15 cellular contexts compared by ENCODE assay signal in genomic region chr2:136209540-136210264, GRCh38.
"Had no signal": no experiment of that assay in that cellular context is flagged by ENCODE, and none has a peak within 500 bp of the region (broad histone marks: within the 10 kb centered on the region; RNA-seq: fewer than 3 reads in every experiment).

No MANE protein-coding gene starts in this region.

- H3K27me3 Mint-ChIP-seq: activated CD8-positive, alpha-beta T cell treated with anti-CD3 and anti-CD28 coated beads for 36 hours; activated naive CD8-positive, alpha-beta T cell treated with anti-CD3 and anti-CD28 coated beads, Interleukin-2, amount 50 U/mL, for 24 hours; stimulated activated naive CD8-positive, alpha-beta T cell treated with anti-CD3 and anti-CD28 coated beads, Interleukin-15, amount 100 ng/mL, for 72 hours had no signal

- H3K4me1 ChIP-seq: colonic mucosa, sigmoid colon had no signal

- ATAC-seq: activated CD8-positive, alpha-beta T cell treated with anti-CD3 and anti-CD28 coated beads for 36 hours; activated naive CD8-positive, alpha-beta T cell treated with anti-CD3 and anti-CD28 coated beads, Interleukin-2, amount 50 U/mL, for 24 hours; activated T-cell treated with anti-CD3 and anti-CD28 coated beads, Interleukin-2, amount 50 U/mL, for 72 hours; natural killer cell treated with Interleukin-12 subunit alpha and Interleukin-12 subunit beta and Interleukin-15 and Interleukin-18, amount 100 ng/mL, for 72 hours; stimulated activated naive CD8-positive, alpha-beta T cell treated with anti-CD3 and anti-CD28 coated beads, Interleukin-15, amount 100 ng/mL, for 72 hours had no signal

- H3K9me3 ChIP-seq: colonic mucosa, testis had no signal

- H3K27me3 ChIP-seq: colonic mucosa, sigmoid colon, testis had no signal

- DNase-seq: activated CD4-positive, alpha-beta T cell treated with anti-CD3 and anti-CD28 coated beads for 1 hour; activated CD8-positive, alpha-beta memory T cell treated with anti-CD3 and anti-CD28 coated beads, Interleukin-2, amount 50 U/mL, for 4 hours; activated CD8-positive, alpha-beta T cell treated with anti-CD3 and anti-CD28 coated beads for 36 hours; activated naive CD4-positive, alpha-beta T cell; activated naive CD8-positive, alpha-beta T cell treated with anti-CD3 and anti-CD28 coated beads, Interleukin-2, amount 50 U/mL, for 24 hours; activated T-cell treated with anti-CD3 and anti-CD28 coated beads, Interleukin-2, amount 50 U/mL, for 72 hours; colonic mucosa; effector CD4-positive, alpha-beta T cell; foreskin melanocyte; head of caudate nucleus; sigmoid colon; stimulated activated CD4-positive, alpha-beta T cell treated with anti-CD3 and anti-CD28 coated beads, Interleukin-12 subunit alpha, Interleukin-12 subunit beta, amount 100 ng/mL, for 4 hours; stimulated activated naive CD8-positive, alpha-beta T cell treated with anti-CD3 and anti-CD28 coated beads, Interleukin-15, amount 100 ng/mL, for 72 hours; testis had no signal

- H3K4me3 ChIP-seq: colonic mucosa, sigmoid colon, testis had no signal

- H3K27ac ChIP-seq: colonic mucosa, testis had no signal

- H3K4me3 Mint-ChIP-seq: activated CD8-positive, alpha-beta T cell treated with anti-CD3 and anti-CD28 coated beads for 36 hours; activated naive CD8-positive, alpha-beta T cell treated with anti-CD3 and anti-CD28 coated beads, Interleukin-2, amount 50 U/mL, for 24 hours; activated T-cell treated with anti-CD3 and anti-CD28 coated beads, Interleukin-2, amount 50 U/mL, for 72 hours; natural killer cell treated with Interleukin-12 subunit alpha and Interleukin-12 subunit beta and Interleukin-15 and Interleukin-18, amount 100 ng/mL, for 72 hours; stimulated activated naive CD8-positive, alpha-beta T cell treated with anti-CD3 and anti-CD28 coated beads, Interleukin-15, amount 100 ng/mL, for 72 hours had no signal

- H3K36me3 Mint-ChIP-seq: natural killer cell treated with Interleukin-12 subunit alpha and Interleukin-12 subunit beta and Interleukin-15 and Interleukin-18, amount 100 ng/mL, for 72 hours had no signal

- H3K36me3 ChIP-seq: colonic mucosa, sigmoid colon had no signal

- H3K27ac Mint-ChIP-seq: activated CD8-positive, alpha-beta T cell treated with anti-CD3 and anti-CD28 coated beads for 36 hours; activated T-cell treated with anti-CD3 and anti-CD28 coated beads, Interleukin-2, amount 50 U/mL, for 72 hours had no signal
